Comparison of ENCODE assay signal across 22 cellular contexts in genomic region chr5:127446626-127447025, GRCh38.
"Had no signal": no experiment of that assay in that cellular context is flagged by ENCODE, and none has a peak within 500 bp of the region (broad histone marks: within the 10 kb centered on the region; RNA-seq: fewer than 3 reads in every experiment).

No MANE protein-coding gene starts in this region.

- DNase-seq: activated CD4-positive, alpha-beta memory T cell treated with anti-CD3 and anti-CD28 coated beads, Interleukin-2, amount 10 ng/mL, durations not matched to agents 7 days and 5 days; activated CD4-positive, alpha-beta T cell treated with anti-CD3 and anti-CD28 coated beads, Interleukin-2, amount 10 ng/mL, durations not matched to agents 7 days and 5 days; activated CD4-positive, CD25-positive, alpha-beta regulatory T cell treated with anti-CD3 and anti-CD28 coated beads, Interleukin-2, amount 50 U/mL, for 72 hours; activated gamma-delta T cell treated with Interleukin-2 at 50 U/mL for 16 hours; activated naive CD4-positive, alpha-beta T cell treated with anti-CD3 and anti-CD28 coated beads, Interleukin-2, amount 50 U/mL, for 16 hours; activated T-cell treated with anti-CD3 and anti-CD28 coated beads, Interleukin-2, amount 50 U/mL, for 4 hours; amygdala; central memory CD4-positive, alpha-beta T cell; foreskin keratinocyte; heart left ventricle; kidney glomerular epithelial cell; left lung; lower lobe of right lung; stimulated activated CD4-positive, alpha-beta T cell treated with anti-CD3 and anti-CD28 coated beads, Interleukin-15, amount 100 ng/mL, for 24 hours; stimulated activated CD4-positive, alpha-beta T cell treated with anti-CD3 and anti-CD28 coated beads, Interleukin-2, amount 100 ng/mL, for 24 hours; stimulated activated naive CD4-positive, alpha-beta T cell had no signal

- H3K4me3 Mint-ChIP-seq: activated CD4-positive, alpha-beta memory T cell treated with anti-CD3 and anti-CD28 coated beads, Interleukin-2, amount 10 ng/mL, durations not matched to agents 7 days and 5 days; activated CD4-positive, alpha-beta T cell treated with anti-CD3 and anti-CD28 coated beads, Interleukin-2, amount 10 ng/mL, durations not matched to agents 7 days and 5 days; activated T-cell treated with anti-CD3 and anti-CD28 coated beads, Interleukin-2, amount 50 U/mL, for 4 hours; activated T-helper 17 cell treated with anti-CD3 and anti-CD28 coated beads, Interleukin-2, amount 50 U/mL, for 72 hours; nephron had no signal

- H3K4me1 Mint-ChIP-seq: activated CD4-positive, alpha-beta memory T cell treated with anti-CD3 and anti-CD28 coated beads, Interleukin-2, amount 10 ng/mL, durations not matched to agents 7 days and 5 days; activated CD4-positive, alpha-beta T cell treated with anti-CD3 and anti-CD28 coated beads, Interleukin-2, amount 10 ng/mL, durations not matched to agents 7 days and 5 days; activated T-helper 17 cell treated with anti-CD3 and anti-CD28 coated beads, Interleukin-2, amount 50 U/mL, for 72 hours had no signal

- H3K9me3 ChIP-seq: breast epithelium, esophagus muscularis mucosa, heart left ventricle, left lung, lower lobe of right lung, right atrium auricular region, tibial nerve had no signal

- H3K27ac ChIP-seq: breast epithelium, esophagus muscularis mucosa, foreskin keratinocyte, heart left ventricle, left lung, lower lobe of right lung, right atrium auricular region, tibial nerve had no signal

- H3K4me1 ChIP-seq: breast epithelium, foreskin keratinocyte, heart left ventricle, left lung, lower lobe of right lung, right atrium auricular region, tibial nerve had no signal

- H3K27me3 ChIP-seq: breast epithelium, esophagus muscularis mucosa, left lung, right atrium auricular region, tibial nerve had no signal

- H3K36me3 ChIP-seq: breast epithelium, esophagus muscularis mucosa, heart left ventricle, left lung, lower lobe of right lung, right atrium auricular region had no signal

- H3K4me3 ChIP-seq: breast epithelium, esophagus muscularis mucosa, heart left ventricle, left lung, lower lobe of right lung, right atrium auricular region, tibial nerve had no signal

- H3K27ac Mint-ChIP-seq: activated CD4-positive, alpha-beta memory T cell treated with anti-CD3 and anti-CD28 coated beads, Interleukin-2, amount 10 ng/mL, durations not matched to agents 7 days and 5 days; activated CD4-positive, alpha-beta T cell treated with anti-CD3 and anti-CD28 coated beads, Interleukin-2, amount 10 ng/mL, durations not matched to agents 7 days and 5 days; activated T-helper 17 cell treated with anti-CD3 and anti-CD28 coated beads, Interleukin-2, amount 50 U/mL, for 72 hours; nephron had no signal

- H3K9me3 Mint-ChIP-seq: activated CD4-positive, alpha-beta memory T cell treated with anti-CD3 and anti-CD28 coated beads, Interleukin-2, amount 10 ng/mL, durations not matched to agents 7 days and 5 days; activated CD4-positive, alpha-beta T cell treated with anti-CD3 and anti-CD28 coated beads, Interleukin-2, amount 10 ng/mL, durations not matched to agents 7 days and 5 days; activated T-cell treated with anti-CD3 and anti-CD28 coated beads, Interleukin-2, amount 50 U/mL, for 4 hours; activated T-helper 17 cell treated with anti-CD3 and anti-CD28 coated beads, Interleukin-2, amount 50 U/mL, for 72 hours; nephron had no signal
